Comparison of ENCODE assay signal across 18 cellular contexts in genomic region chr12:2098852-2099251, GRCh38. TPM values are rescaled to one million over a fixed set of nuclear protein-coding genes. Genes with fewer than 3 reads are reported as not detected.
"Had no signal": no experiment of that assay in that cellular context is flagged by ENCODE, and none has a peak within 500 bp of the region (broad histone marks: within the 10 kb centered on the region; RNA-seq: fewer than 3 reads in every experiment).

No MANE protein-coding gene starts in this region.

- H3K36me3 ChIP-seq: colonic mucosa, pancreas, WERI-Rb-1 had no signal

- H3K27ac ChIP-seq: colonic mucosa, epithelial cell of prostate, pancreas, testis, WERI-Rb-1 had no signal

- ATAC-seq: activated CD8-positive, alpha-beta T cell treated with anti-CD3 and anti-CD28 coated beads, Interleukin-2, amount 10 ng/mL, durations not matched to agents 7 days and 5 days; left lobe of liver; pancreas; stimulated activated naive B cell treated with anti-CD40 and anti-IgM and Interleukin-4, amounts not matched to agents 10 μg/mL and 1 μg/mL and 100 μg/mL, for 72 hours had no signal

- DNase-seq: activated CD4-positive, alpha-beta T cell treated with anti-CD3 and anti-CD28 coated beads, Interleukin-2, amount 10 ng/mL, durations not matched to agents 7 days and 5 days; activated CD4-positive, CD25-positive, alpha-beta regulatory T cell treated with anti-CD3 and anti-CD28 coated beads, Interleukin-2, amount 50 U/mL, for 72 hours; activated CD8-positive, alpha-beta T cell treated with anti-CD3 and anti-CD28 coated beads, Interleukin-2, amount 10 ng/mL, durations not matched to agents 7 days and 5 days; activated gamma-delta T cell treated with Interleukin-2 at 50 U/mL for 16 hours; aorta; colonic mucosa; kidney; midbrain; pancreas; stimulated activated CD4-positive, alpha-beta T cell treated with anti-CD3 and anti-CD28 coated beads, Interleukin-2, amount 100 ng/mL, for 48 hours; stimulated activated CD8-positive, alpha-beta memory T cell treated with anti-CD3 and anti-CD28 coated beads, Interleukin-4, amount 100 ng/mL, for 48 hours; stimulated activated naive B cell treated with anti-CD40 and anti-IgM and Interleukin-4, amounts not matched to agents 10 μg/mL and 1 μg/mL and 100 μg/mL, for 72 hours; T-helper 1 cell; testis; WERI-Rb-1 had no signal

- H3K4me1 ChIP-seq: colonic mucosa, pancreas, testis had no signal

- H3K27me3 ChIP-seq: colonic mucosa, pancreas, testis had no signal

- H3K4me3 ChIP-seq: colonic mucosa, pancreas, testis had no signal

- H3K9me3 ChIP-seq: colonic mucosa, pancreas, testis had no signal

RNA-seq across cellular contexts. Expression of gene CACNA1C, which starts 46.1 kb away (rescaled TPM):
- total RNA-seq: pulmonary artery endothelial cell had no signal
